ENCODE assay signal across 16 cellular contexts in the genomic region with DNA sequence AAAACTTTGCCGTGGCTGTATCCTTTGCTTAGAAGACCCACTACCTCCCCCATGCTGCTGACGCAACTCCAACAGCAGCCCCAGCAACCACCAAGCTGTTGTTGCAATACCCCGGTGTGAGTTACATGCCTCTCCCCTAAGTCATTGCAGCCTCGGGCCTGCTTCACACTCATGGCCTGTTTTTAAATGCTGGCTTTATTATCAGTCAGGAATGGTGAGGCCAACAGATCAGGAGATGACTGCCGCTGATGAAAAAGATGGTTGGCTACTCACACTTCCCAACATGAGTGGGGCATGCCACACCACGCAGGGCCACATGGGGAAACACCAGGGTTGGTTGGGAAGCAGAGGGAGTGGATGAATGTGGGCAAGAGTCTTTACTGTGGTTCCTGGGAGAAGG.
DNase-seq lines count a peak whose midpoint lies in the region; ATAC-seq and TF ChIP-seq lines count a peak whose summit lies in the region.
"Had no signal": no experiment of that assay in that cellular context is flagged by ENCODE, and none has a peak within 500 bp of the region (broad histone marks: within the 10 kb centered on the region; RNA-seq: fewer than 3 reads in every experiment).

No MANE protein-coding gene starts in this region.

- H3K4me1 ChIP-seq in left lung (no peaks in the 10 kb centered on the region), PC-3 (ENCODE audit: insufficient read depth, low read length) (no peaks in the 10 kb centered on the region)

- no peak overlapping the region for H3K4me3 ChIP-seq in MG63
- no peak overlapping the region for H3K4me3 ChIP-seq in left lung
- no peak overlapping the region for H3K4me3 ChIP-seq in PC-3 (ENCODE audit: low read length)
- H3K4me3 ChIP-seq: cardiac muscle cell had no signal

- no peaks in the 10 kb centered on the region for H3F3A ChIP-seq in PC-3 (ENCODE audit: low read length, unreplicated experiment)

- H3K36me3 ChIP-seq in MG63 (no peaks in the 10 kb centered on the region), left lung (no peaks in the 10 kb centered on the region), PC-3 (ENCODE audit: low read depth, low read length) (no peaks in the 10 kb centered on the region)
- H3K36me3 ChIP-seq: cardiac muscle cell had no signal

- DNase-seq in EL (peak; percentile 91), MG63 (peak; percentile 74), astrocyte of the hippocampus (ENCODE audit: low read depth, low spot score) (peak; percentile 38), left lung (peak in 1 of 2 donors; percentile 43), epidermal melanocyte (ENCODE audit: insufficient read length, low spot score) (no peak), PC-3 (no peak), G401 (ENCODE audit: low spot score) (no peak)
- no peak for DNase-seq in activated naive CD4-positive, alpha-beta T cell treated with anti-CD3 and anti-CD28 coated beads, Interleukin-2, amount 50 U/mL, for 16 hours
- DNase-seq: activated T-cell treated with anti-CD3 and anti-CD28 coated beads, Interleukin-2, amount 50 U/mL, for 72 hours; COR-L47; naive B cell; NCI-H187; retina had no signal

- H3K27me3 ChIP-seq in MG63: no peaks in the 10 kb centered on the region
- H3K27me3 ChIP-seq in left lung: peaks cover 0 to 7% of the 10 kb centered on the region in 2 donors
- H3K27me3 ChIP-seq in PC-3 (ENCODE audit: low read length): 0 out of 2 replicates have a peak, but pooled peaks cover 4% of the 10 kb centered on the region
- H3K27me3 ChIP-seq: cardiac muscle cell had no signal

- no peaks in the 10 kb centered on the region for H3K9me3 ChIP-seq in MG63
- no peaks in the 10 kb centered on the region for H3K9me3 ChIP-seq in left lung
- no peaks in the 10 kb centered on the region for H3K9me3 ChIP-seq in PC-3 (ENCODE audit: low read length)

- H3K27ac ChIP-seq in left lung: no peak overlapping the region
- H3K27ac ChIP-seq in PC-3 (ENCODE audit: low read length): no peak overlapping the region
- H3K27ac ChIP-seq: cardiac muscle cell, epithelial cell of prostate had no signal

- no peak overlapping the region for H3K9ac ChIP-seq in PC-3 (ENCODE audit: low read length)

- intact Hi-C loops in left lung (cut with DNase I) (no loop called here), PC-3 (cut with micrococcal nuclease) (no loop called here)

- H3K4me2 ChIP-seq in PC-3 (ENCODE audit: low read length): no peak overlapping the region

- POLR2A ChIA-PET in PC-3 (lab: Charles Lee; ENCODE audit: unreplicated experiment): no interaction called here

- in situ Hi-C loops in G401 (cut with HindIII; ENCODE audit: low sequenced_read_pairs): no loop called here

- CTCF ChIA-PET in PC-3 (lab: Charles Lee): no interaction called here

- no peak for TF ChIP-seq CTCF in left lung (IDR thresholded peaks at IDR 0.05)
- no peak for TF ChIP-seq CTCF in PC-3 (conservative IDR thresholded peaks at IDR 0.05; ENCODE audit: low read depth, low read length)

- no peaks in the 10 kb centered on the region for H4K20me1 ChIP-seq in PC-3 (ENCODE audit: low read length)

- H3K79me2 ChIP-seq in PC-3 (ENCODE audit: low read length): no peaks in the 10 kb centered on the region

- no peak overlapping the region for H2AFZ ChIP-seq in PC-3 (ENCODE audit: low read length)

- no TSS peak for BruUV-seq in PC-3 (replicated peaks; lab: Mats Ljungman, UMichigan)

- peak; percentile 66 for ATAC-seq in left lung
- ATAC-seq in PC-3: no peak
- ATAC-seq: activated CD4-positive, CD25-positive, alpha-beta regulatory T cell treated with anti-CD3 and anti-CD28 coated beads, Interleukin-2, amount 50 U/mL, for 24 hours; activated T-cell treated with anti-CD3 and anti-CD28 coated beads, Interleukin-2, amount 50 U/mL, for 72 hours had no signal

- H3K9me2 ChIP-seq in PC-3 (replicated peaks; ENCODE audit: low read length): no peaks in the 10 kb centered on the region

Comparison
In these comparisons a context has a peak if more than half of its experiments do, and no peak if none do; other contexts are left out.
1. DNase-seq: peak in EL (single experiment), MG63 (single experiment) and astrocyte of the hippocampus (single experiment); none in epidermal melanocyte (single experiment), PC-3 (single experiment), G401 (single experiment) and activated naive CD4-positive, alpha-beta T cell treated with anti-CD3 and anti-CD28 coated beads, Interleukin-2, amount 50 U/mL, for 16 hours (single experiment).